10 cellular contexts compared by ENCODE assay signal in the genomic region with DNA sequence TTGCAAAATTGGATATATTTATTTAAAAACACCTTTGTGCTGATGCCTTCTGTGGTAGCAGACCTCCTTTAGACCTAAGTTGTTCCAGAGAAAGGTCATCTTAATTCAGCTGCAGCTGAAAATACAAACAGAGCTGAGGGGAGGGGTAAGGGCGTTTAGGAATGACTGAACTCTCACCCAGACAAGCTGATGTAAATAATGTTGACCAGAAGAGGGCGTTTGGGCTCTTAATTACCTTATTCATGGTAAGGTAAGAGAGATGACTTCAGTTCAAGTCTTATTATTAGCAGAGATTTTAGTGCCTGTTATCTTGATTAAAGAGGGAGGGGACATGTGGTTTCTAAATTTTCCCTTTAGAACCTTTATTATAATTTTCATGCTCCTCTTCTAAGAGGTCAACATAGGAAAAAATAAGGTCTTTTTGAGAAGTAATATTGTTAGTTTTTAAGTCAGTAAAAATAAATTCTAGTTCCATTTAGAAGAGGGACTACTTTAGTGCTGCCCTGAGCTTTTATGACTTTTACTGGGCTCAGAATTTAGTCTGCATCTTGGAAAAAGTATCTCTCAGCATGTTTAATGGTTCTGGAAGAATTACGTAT. TPM values are rescaled to one million over a fixed set of nuclear protein-coding genes. Genes with fewer than 3 reads are reported as not detected.
DNase-seq lines count a peak whose midpoint lies in the region; ATAC-seq and TF ChIP-seq lines count a peak whose summit lies in the region.
"Had no signal": no experiment of that assay in that cellular context is flagged by ENCODE, and none has a peak within 500 bp of the region (broad histone marks: within the 10 kb centered on the region; RNA-seq: fewer than 3 reads in every experiment).

No MANE protein-coding gene starts in this region.

- no peaks in the 10 kb centered on the region for H3K36me3 Mint-ChIP-seq in activated CD4-positive, alpha-beta memory T cell treated with anti-CD3 and anti-CD28 coated beads, Interleukin-2, amount 10 ng/mL, durations not matched to agents 7 days and 5 days (ENCODE audit: low read depth)
- H3K36me3 Mint-ChIP-seq in activated CD4-positive, alpha-beta memory T cell treated with anti-CD3 and anti-CD28 coated beads for 36 hours, result no peaks in the 10 kb centered on the region

- intact Hi-C loops in activated CD4-positive, alpha-beta memory T cell treated with anti-CD3 and anti-CD28 coated beads for 36 hours (cut with micrococcal nuclease), result loop anchor here (2.0 kb wide), 1 partner anchor 70 kb away; no protein-coding TSS in a partner anchor
- intact Hi-C loops in tibial artery (cut with DNase I; ENCODE audit: low total_unique reads), result no loop called here

- peaks cover under 1% of the 10 kb centered on the region for H3K27me3 Mint-ChIP-seq in activated CD4-positive, alpha-beta memory T cell treated with anti-CD3 and anti-CD28 coated beads, Interleukin-2, amount 10 ng/mL, durations not matched to agents 7 days and 5 days
- H3K27me3 Mint-ChIP-seq in activated CD4-positive, alpha-beta memory T cell treated with anti-CD3 and anti-CD28 coated beads for 36 hours, result no peaks in the 10 kb centered on the region
- H3K27me3 Mint-ChIP-seq: dendritic cell treated with granulocyte-macrophage colony-stimulating factor and Interleukin-4, amounts not matched to agents 40 ng/mL and 50 ng/mL, for 4 days had no signal

- no peak overlapping the region for H3K4me2 ChIP-seq in KMS-11

- H3K4me1 Mint-ChIP-seq in activated CD4-positive, alpha-beta memory T cell treated with anti-CD3 and anti-CD28 coated beads, Interleukin-2, amount 10 ng/mL, durations not matched to agents 7 days and 5 days, result no peaks in the 10 kb centered on the region
- H3K4me1 Mint-ChIP-seq in activated CD4-positive, alpha-beta memory T cell treated with anti-CD3 and anti-CD28 coated beads for 36 hours (ENCODE audit: low read depth), result no peaks in the 10 kb centered on the region

- no peaks in the 10 kb centered on the region for H3K9me3 Mint-ChIP-seq in activated CD4-positive, alpha-beta memory T cell treated with anti-CD3 and anti-CD28 coated beads, Interleukin-2, amount 10 ng/mL, durations not matched to agents 7 days and 5 days
- H3K9me3 Mint-ChIP-seq in activated CD4-positive, alpha-beta memory T cell treated with anti-CD3 and anti-CD28 coated beads for 36 hours, result no peaks in the 10 kb centered on the region
- H3K9me3 Mint-ChIP-seq: dendritic cell treated with granulocyte-macrophage colony-stimulating factor and Interleukin-4, amounts not matched to agents 40 ng/mL and 50 ng/mL, for 4 days had no signal

- H3K4me3 ChIP-seq in KMS-11 (IDR thresholded peaks at IDR 0.05; ENCODE audit: insufficient read depth, low read depth, low read length) (no peak overlapping the region), tibial artery (no peak overlapping the region)

- H3K27ac Mint-ChIP-seq in activated CD4-positive, alpha-beta memory T cell treated with anti-CD3 and anti-CD28 coated beads, Interleukin-2, amount 10 ng/mL, durations not matched to agents 7 days and 5 days, result no peak overlapping the region
- H3K27ac Mint-ChIP-seq in activated CD4-positive, alpha-beta memory T cell treated with anti-CD3 and anti-CD28 coated beads for 36 hours, result no peak overlapping the region
- H3K27ac Mint-ChIP-seq: dendritic cell treated with granulocyte-macrophage colony-stimulating factor and Interleukin-4, amounts not matched to agents 40 ng/mL and 50 ng/mL, for 4 days had no signal

- H3K27me3 ChIP-seq in KMS-11 (ENCODE audit: insufficient read depth, low read depth) (no peaks in the 10 kb centered on the region), tibial artery (no peaks in the 10 kb centered on the region)

- CTCF ChIA-PET in activated CD4-positive, alpha-beta memory T cell treated with anti-CD3 and anti-CD28 coated beads, Interleukin-2, amount 10 ng/mL, durations not matched to agents 7 days and 5 days (lab: Charles Lee), result interaction anchor here (0.7 to 2.0 kb wide), 18 partner anchors 9 to 682 kb away, joined by 3 to 11 read pairs (median 4); a partner anchor contains a TSS
- CTCF ChIA-PET in activated CD4-positive, alpha-beta memory T cell treated with anti-CD3 and anti-CD28 coated beads for 36 hours (lab: Charles Lee), result interaction anchor here (0.6 to 2.0 kb wide), 26 partner anchors 10 to 762 kb away, joined by 3 to 18 read pairs (median 3); a partner anchor contains a TSS

- no peaks in the 10 kb centered on the region for H4K20me1 ChIP-seq in KMS-11 (ENCODE audit: insufficient read depth)

- H3K4me3 Mint-ChIP-seq in activated CD4-positive, alpha-beta memory T cell treated with anti-CD3 and anti-CD28 coated beads, Interleukin-2, amount 10 ng/mL, durations not matched to agents 7 days and 5 days, result no peak overlapping the region
- no peak overlapping the region for H3K4me3 Mint-ChIP-seq in activated CD4-positive, alpha-beta memory T cell treated with anti-CD3 and anti-CD28 coated beads for 36 hours
- H3K4me3 Mint-ChIP-seq: dendritic cell treated with granulocyte-macrophage colony-stimulating factor and Interleukin-4, amounts not matched to agents 40 ng/mL and 50 ng/mL, for 4 days had no signal

- H3K9me3 ChIP-seq in tibial artery, result no peaks in the 10 kb centered on the region

- POLR2A ChIA-PET in activated CD4-positive, alpha-beta memory T cell treated with anti-CD3 and anti-CD28 coated beads, Interleukin-2, amount 10 ng/mL, durations not matched to agents 7 days and 5 days (lab: Charles Lee), result interaction anchor here (1.1 kb wide), 1 partner anchor 43 kb away, joined by 4 read pairs; no protein-coding TSS in a partner anchor
- POLR2A ChIA-PET in activated CD4-positive, alpha-beta memory T cell treated with anti-CD3 and anti-CD28 coated beads for 36 hours (lab: Charles Lee), result no interaction called here

- peak; percentile 21 for DNase-seq in activated CD4-positive, alpha-beta memory T cell treated with anti-CD3 and anti-CD28 coated beads, Interleukin-2, amount 10 ng/mL, durations not matched to agents 7 days and 5 days
- DNase-seq in activated CD4-positive, alpha-beta memory T cell treated with anti-CD3 and anti-CD28 coated beads for 36 hours, result no peak
- peak; percentile 8 for DNase-seq in OCI-M2 (lab: John Stamatoyannopoulos, UW; ENCODE audit: unreplicated experiment)
- peak; percentile 78 for DNase-seq in dermis blood vessel endothelial cell
- DNase-seq in midbrain (lab: John Stamatoyannopoulos, UW), result peak; percentile 29
- no peak for DNase-seq in tibial artery

- H3K4me1 ChIP-seq in KMS-11 (ENCODE audit: low read depth, poor library complexity, severe bottlenecking) (no peaks in the 10 kb centered on the region), tibial artery (no peaks in the 10 kb centered on the region)

- H3K27ac ChIP-seq in KMS-11, result no peak overlapping the region
- no peak overlapping the region for H3K27ac ChIP-seq in tibial artery

- TF ChIP-seq CTCF in KMS-11 (conservative IDR thresholded peaks at IDR 0.05; ENCODE audit: low read depth, low read length), result peak; percentile 81
- TF ChIP-seq CTCF in tibial artery (IDR thresholded peaks at IDR 0.05), result peak in 1 of 2 experiments; percentile 25

- peak; percentile 93 for ATAC-seq in GM21529 (IDR thresholded peaks at IDR 0.05; ENCODE audit: unreplicated experiment)

- H2AFZ ChIP-seq in KMS-11 (ENCODE audit: low read depth), result no peak overlapping the region

- H3K9ac ChIP-seq in KMS-11, result no peak overlapping the region

- H3K36me3 ChIP-seq in KMS-11 (ENCODE audit: insufficient read depth), result no peaks in the 10 kb centered on the region
- no peaks in the 10 kb centered on the region for H3K36me3 ChIP-seq in tibial artery

- H3K79me2 ChIP-seq in KMS-11 (ENCODE audit: insufficient read depth, low read depth), result no peaks in the 10 kb centered on the region

RNA-seq across cellular contexts. Expression of a gene that starts 46.3 kb away (rescaled TPM):
- total RNA-seq in activated CD4-positive, alpha-beta memory T cell treated with anti-CD3 and anti-CD28 coated beads, Interleukin-2, amount 10 ng/mL, durations not matched to agents 7 days and 5 days, result 100 to 1,000 TPM; 204 to 222 TPM
- 10 to 100 TPM; 70.7 to 74.0 TPM for total RNA-seq in activated CD4-positive, alpha-beta memory T cell treated with anti-CD3 and anti-CD28 coated beads for 36 hours
- not detected in 2 replicates for total RNA-seq in dermis blood vessel endothelial cell
- total RNA-seq: temporal lobe had no signal

Comparison
In these comparisons a context has a peak if more than half of its experiments do, and no peak if none do; other contexts are left out.
1. DNase-seq: peak in activated CD4-positive, alpha-beta memory T cell treated with anti-CD3 and anti-CD28 coated beads, Interleukin-2, amount 10 ng/mL, durations not matched to agents 7 days and 5 days (single experiment), OCI-M2 (single experiment), dermis blood vessel endothelial cell (single experiment) and midbrain (single experiment); none in activated CD4-positive, alpha-beta memory T cell treated with anti-CD3 and anti-CD28 coated beads for 36 hours (single experiment) and tibial artery (0 of 2).
2. RNA of a gene that starts 46.3 kb away (total RNA-seq): 204 to 222 TPM in activated CD4-positive, alpha-beta memory T cell treated with anti-CD3 and anti-CD28 coated beads, Interleukin-2, amount 10 ng/mL, durations not matched to agents 7 days and 5 days and 70.7 to 74.0 TPM in activated CD4-positive, alpha-beta memory T cell treated with anti-CD3 and anti-CD28 coated beads for 36 hours; not detected in dermis blood vessel endothelial cell; every median in the first group is over 10 times any median in the second.